In genomic region chr15:98801234-98801561, GRCh38 we compare ENCODE assay signal across 10 cellular contexts.
DNase-seq lines count a peak whose midpoint lies in the region; ATAC-seq, FAIRE-seq and TF ChIP-seq lines count a peak whose summit lies in the region.
"Had no signal": no experiment of that assay in that cellular context is flagged by ENCODE, and none has a peak within 500 bp of the region (broad histone marks: within the 10 kb centered on the region; RNA-seq: fewer than 3 reads in every experiment).

No MANE protein-coding gene starts in this region.

- no peak for DNase-seq in activated T-cell treated with anti-CD3 and anti-CD28 coated beads, Interleukin-2, amount 50 U/mL, for 72 hours
- DNase-seq in activated T-cell treated with anti-CD3 and anti-CD28 coated beads for 4 hours (no peak), WTC11 (ENCODE audit: low spot score) (no peak), islet precursor cell (peak; percentile 38), substantia nigra (lab: John Stamatoyannopoulos, UW) (peak; percentile 26 to 94 (median 81)), GM19239 (ENCODE audit: insufficient read length, low spot score) (no peak), SKM-1 treated with dmso at 0.1 percent for 144 hours (lab: John Stamatoyannopoulos, UW; ENCODE audit: unreplicated experiment) (no peak)
- DNase-seq: stimulated activated CD4-positive, alpha-beta T cell treated with anti-CD3 and anti-CD28 coated beads, Interleukin-1b, Interleukin-23, amount 100 ng/mL, for 48 hours had no signal

- peak overlapping the region; percentile 37 for H3K27ac Mint-ChIP-seq in activated T-cell treated with anti-CD3 and anti-CD28 coated beads, Interleukin-2, amount 50 U/mL, for 72 hours
- peak overlapping the region; percentile 98 for H3K27ac Mint-ChIP-seq in WTC11
- H3K27ac Mint-ChIP-seq: B cell had no signal

- CTCF ChIA-PET in WTC11 (lab: Charles Lee): interaction anchor here (0.6 to 1.3 kb wide), 3 partner anchors 9 to 216 kb away, joined by 3 read pairs; no protein-coding TSS in a partner anchor

- peak overlapping the region; percentile 92 for H3K27ac ChIP-seq in substantia nigra (ENCODE audit: low read depth, low read length, poor library complexity, severe bottlenecking)

- TF ChIP-seq CTCF in WTC11 (IDR thresholded peaks at IDR 0.05): no peak

- no peaks in the 10 kb centered on the region for H3K9me3 Mint-ChIP-seq in activated T-cell treated with anti-CD3 and anti-CD28 coated beads, Interleukin-2, amount 50 U/mL, for 72 hours
- H3K9me3 Mint-ChIP-seq in WTC11: no peaks in the 10 kb centered on the region

- H3K4me1 Mint-ChIP-seq in activated T-cell treated with anti-CD3 and anti-CD28 coated beads, Interleukin-2, amount 50 U/mL, for 72 hours (ENCODE audit: low read depth): peaks cover 43% of the 10 kb centered on the region
- H3K4me1 Mint-ChIP-seq in WTC11: peaks cover 87% of the 10 kb centered on the region

- POLR2A ChIA-PET in WTC11 (lab: Charles Lee): interaction anchor here (0.5 kb wide), 2 partner anchors 9 to 271 kb away, joined by 3 read pairs; no protein-coding TSS in a partner anchor

- H3K4me3 Mint-ChIP-seq in activated T-cell treated with anti-CD3 and anti-CD28 coated beads, Interleukin-2, amount 50 U/mL, for 72 hours: peak overlapping the region; percentile 18 to 60
- H3K4me3 Mint-ChIP-seq in WTC11: peak overlapping the region; percentile 65
- H3K4me3 Mint-ChIP-seq: B cell had no signal

- H3K27me3 Mint-ChIP-seq in activated T-cell treated with anti-CD3 and anti-CD28 coated beads, Interleukin-2, amount 50 U/mL, for 72 hours (ENCODE audit: low read depth): no peaks in the 10 kb centered on the region
- no peaks in the 10 kb centered on the region for H3K27me3 Mint-ChIP-seq in WTC11 (ENCODE audit: low read depth)

- ATAC-seq in activated T-cell treated with anti-CD3 and anti-CD28 coated beads, Interleukin-2, amount 50 U/mL, for 72 hours (replicated peaks in 1 of 2): peak; percentile 19 to 53
- ATAC-seq in WTC11: peak; percentile 25
- no peak for ATAC-seq in HG02763 (IDR thresholded peaks at IDR 0.05; ENCODE audit: unreplicated experiment)

- FAIRE-seq in GM19239 (lab: Jason Lieb, UNC): no peak

- no peaks in the 10 kb centered on the region for H3K36me3 Mint-ChIP-seq in activated T-cell treated with anti-CD3 and anti-CD28 coated beads, Interleukin-2, amount 50 U/mL, for 72 hours (ENCODE audit: insufficient read depth in 2 of 2)
- H3K36me3 Mint-ChIP-seq in WTC11: no peaks in the 10 kb centered on the region

TF ChIP-seq in WTC11, 78 proteins besides CTCF, POLR2A, EP300 and RAD21:
- TF ChIP-seq USF1 (CRISPR knock-in tag; IDR thresholded peaks at IDR 0.05): no peak
- no peak for TF ChIP-seq SOX15 (CRISPR knock-in tag; IDR thresholded peaks at IDR 0.05)

Comparison
In these comparisons a context has a peak if more than half of its experiments do, and no peak if none do; other contexts are left out.
1. DNase-seq: peak in islet precursor cell (single experiment) and substantia nigra (49 of 49); none in activated T-cell treated with anti-CD3 and anti-CD28 coated beads, Interleukin-2, amount 50 U/mL, for 72 hours (0 of 2), activated T-cell treated with anti-CD3 and anti-CD28 coated beads for 4 hours (single experiment), WTC11 (single experiment), GM19239 (single experiment) and SKM-1 treated with dmso at 0.1 percent for 144 hours (single experiment).